Comparison of ENCODE assay signal across 32 cellular contexts in the genomic region with DNA sequence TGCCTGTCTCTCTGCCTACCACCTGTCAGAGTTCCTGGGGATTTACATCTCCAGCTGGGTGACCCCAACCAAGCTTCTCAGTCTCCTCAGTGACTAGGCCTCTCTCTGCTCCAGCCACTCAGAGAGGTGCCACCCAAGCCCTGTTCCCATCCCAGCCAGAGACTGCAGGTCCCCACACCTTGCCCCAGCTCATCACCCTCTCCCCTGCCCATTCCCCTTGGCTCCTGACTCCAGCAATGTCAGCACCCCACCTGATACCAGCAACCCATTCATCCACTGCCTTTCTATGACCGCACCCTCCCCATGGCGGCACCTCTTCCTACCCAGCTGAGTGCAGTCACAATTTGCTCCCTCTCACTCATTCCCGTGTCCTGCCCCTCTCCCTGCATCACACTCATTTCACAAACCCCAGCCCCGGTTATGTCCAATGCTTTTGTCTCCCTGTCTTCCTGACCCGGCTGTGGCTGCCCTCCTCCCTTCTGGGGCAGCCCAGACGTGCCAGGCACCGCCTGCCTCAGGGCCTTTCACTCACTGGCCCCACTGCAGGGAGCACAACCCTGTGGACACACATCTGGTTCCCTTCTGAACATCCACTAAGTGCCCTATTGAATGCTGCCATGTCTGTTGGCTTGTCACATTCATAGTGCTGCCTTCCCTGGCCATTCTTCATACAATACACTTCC.
"Had no signal": no experiment of that assay in that cellular context is flagged by ENCODE, and none has a peak within 500 bp of the region (broad histone marks: within the 10 kb centered on the region; RNA-seq: fewer than 3 reads in every experiment).

No MANE protein-coding gene starts in this region.

- H3K27me3 ChIP-seq: MG63 had no signal

- H3K9me3 ChIP-seq: MG63 had no signal

- H3K27me3 Mint-ChIP-seq: activated CD4-positive, alpha-beta T cell treated with anti-CD3 and anti-CD28 coated beads, Interleukin-2, amount 10 ng/mL, durations not matched to agents 24 days and 14 days; activated CD8-positive, alpha-beta T cell treated with anti-CD3 and anti-CD28 coated beads for 36 hours; brain had no signal

- H3K4me3 ChIP-seq: MG63, PC-9 had no signal

- FAIRE-seq: bronchial epithelial cell, RCC 7860, TTC549 had no signal

- H3K36me3 Mint-ChIP-seq: activated naive CD4-positive, alpha-beta T cell treated with anti-CD3 and anti-CD28 coated beads, Interleukin-2, amount 50 U/mL, for 72 hours had no signal

- H3K4me2 ChIP-seq: PC-9 had no signal

- DNase-seq: activated CD4-positive, alpha-beta T cell treated with anti-CD3 and anti-CD28 coated beads, Interleukin-2, amount 10 ng/mL, durations not matched to agents 24 days and 14 days; activated CD4-positive, alpha-beta T cell treated with anti-CD3 and anti-CD28 coated beads, Interleukin-2, amount 50 U/mL, for 4 hours; activated CD8-positive, alpha-beta T cell treated with anti-CD3 and anti-CD28 coated beads for 36 hours; activated gamma-delta T cell treated with Interleukin-2 at 50 U/mL for 16 hours; activated naive CD4-positive, alpha-beta T cell treated with anti-CD3 and anti-CD28 coated beads for 36 hours; activated T-cell treated with anti-CD3 and anti-CD28 coated beads for 4 hours; activated T-cell treated with anti-CD3 and anti-CD28 coated beads, Interleukin-2, amount 50 U/mL, for 4 hours; Kasumi-1; KG1; MG63; NCI-H1048; NCI-H1105 treated with DMSO at 0.1 percent for 48 hours; NCI-H1436; NCI-H1694; NCI-H1930; NCI-H2081 treated with DMSO at 0.1 percent for 48 hours; NCI-H345; NCI-H524 treated with DMSO at 0.1 percent for 48 hours; NCI-H748 treated with DMSO at 0.1 percent for 48 hours; NK-92 treated with Interleukin-12 subunit alpha and Interleukin-12 subunit beta, amount 100 ng/mL, for 24 hours; PC-9; SIG-M5 had no signal

- H3K9me3 Mint-ChIP-seq: activated CD4-positive, alpha-beta T cell treated with anti-CD3 and anti-CD28 coated beads, Interleukin-2, amount 10 ng/mL, durations not matched to agents 24 days and 14 days; activated naive CD4-positive, alpha-beta T cell treated with anti-CD3 and anti-CD28 coated beads for 36 hours had no signal

- H3K36me3 ChIP-seq: MG63 had no signal

- H3K4me1 Mint-ChIP-seq: activated CD4-positive, alpha-beta T cell treated with anti-CD3 and anti-CD28 coated beads, Interleukin-2, amount 10 ng/mL, durations not matched to agents 24 days and 14 days had no signal

- H3K27ac Mint-ChIP-seq: activated CD4-positive, alpha-beta T cell treated with anti-CD3 and anti-CD28 coated beads, Interleukin-2, amount 10 ng/mL, durations not matched to agents 24 days and 14 days; activated CD8-positive, alpha-beta T cell treated with anti-CD3 and anti-CD28 coated beads for 36 hours; activated naive CD4-positive, alpha-beta T cell treated with anti-CD3 and anti-CD28 coated beads for 36 hours; activated naive CD4-positive, alpha-beta T cell treated with anti-CD3 and anti-CD28 coated beads, Interleukin-2, amount 50 U/mL, for 72 hours; activated T-helper 1 cell treated with anti-CD3 and anti-CD28 coated beads, Interleukin-12 subunit alpha, Interleukin-12 subunit beta, Interleukin-2, Interleukin-4 antibody, amounts not matched to agents 30 ng/mL and 10 ng/mL and 1 ng/mL, durations not matched to agents 14 hours and 24 hours and 36 hours; brain; T-helper 1 cell treated with Interleukin-12 subunit alpha and Interleukin-12 subunit beta and Interleukin-4 antibody, amounts not matched to agents 30 μg/mL and 1 μg/mL, for 36 hours; T-helper 2 cell treated with Interferon-gamma antibody and Interleukin-4, amounts not matched to agents 5 μg/mL and 100 μg/mL, for 36 hours had no signal

- ATAC-seq: activated CD8-positive, alpha-beta T cell treated with anti-CD3 and anti-CD28 coated beads for 36 hours; activated naive CD4-positive, alpha-beta T cell treated with anti-CD3 and anti-CD28 coated beads, Interleukin-2, amount 50 U/mL, for 72 hours; activated T-cell treated with anti-CD3 and anti-CD28 coated beads, Interleukin-2, amount 50 U/mL, for 4 hours; Right ventricle myocardium inferior had no signal

- H3K27ac ChIP-seq: PC-9, RWPE1 had no signal

- H2AFZ ChIP-seq: PC-9 had no signal

- H3K4me3 Mint-ChIP-seq: activated CD4-positive, alpha-beta T cell treated with anti-CD3 and anti-CD28 coated beads, Interleukin-2, amount 10 ng/mL, durations not matched to agents 24 days and 14 days; activated CD8-positive, alpha-beta T cell treated with anti-CD3 and anti-CD28 coated beads for 36 hours; activated naive CD4-positive, alpha-beta T cell treated with anti-CD3 and anti-CD28 coated beads for 36 hours; activated T-cell treated with anti-CD3 and anti-CD28 coated beads, Interleukin-2, amount 50 U/mL, for 4 hours; activated T-helper 1 cell treated with anti-CD3 and anti-CD28 coated beads, Interleukin-12 subunit alpha, Interleukin-12 subunit beta, Interleukin-2, Interleukin-4 antibody, amounts not matched to agents 30 ng/mL and 10 ng/mL and 1 ng/mL, durations not matched to agents 14 hours and 24 hours and 36 hours; brain; T-helper 1 cell treated with Interleukin-12 subunit alpha and Interleukin-12 subunit beta and Interleukin-4 antibody, amounts not matched to agents 30 μg/mL and 1 μg/mL, for 36 hours; T-helper 2 cell treated with Interferon-gamma antibody and Interleukin-4, amounts not matched to agents 5 μg/mL and 100 μg/mL, for 36 hours had no signal
